22 cellular contexts compared by ENCODE assay signal in genomic region chr14:96574171-96574632, GRCh38.
A peak's percentile ranks its signal among the peaks of the same experiment; 100 is the strongest.
DNase-seq lines count a peak whose midpoint lies in the region; ATAC-seq, FAIRE-seq and TF ChIP-seq lines count a peak whose summit lies in the region.
"Had no signal": no experiment of that assay in that cellular context is flagged by ENCODE, and none has a peak within 500 bp of the region (broad histone marks: within the 10 kb centered on the region; RNA-seq: fewer than 3 reads in every experiment).

No MANE protein-coding gene starts in this region.

- DNase-seq in A673 (ENCODE audit: low spot score) = no peak
- DNase-seq in astrocyte (ENCODE audit: low read depth) = no peak
- DNase-seq in head of caudate nucleus = no peak
- DNase-seq: activated CD4-positive, CD25-positive, alpha-beta regulatory T cell treated with anti-CD3 and anti-CD28 coated beads, Interleukin-2, amount 50 U/mL, for 72 hours; activated naive CD4-positive, alpha-beta T cell treated with anti-CD3 and anti-CD28 coated beads, Interleukin-2, amount 10 ng/mL, durations not matched to agents 7 days and 5 days; activated T-cell treated with anti-CD3 and anti-CD28 coated beads, Interleukin-2, amount 50 U/mL, for 4 hours; GDM1; GOT3; natural killer cell; sigmoid colon; stimulated activated naive CD8-positive, alpha-beta T cell treated with anti-CD3 and anti-CD28 coated beads, Interleukin-15, Interleukin-2, amounts not matched to agents 100 U/mL and 50 U/mL, for 24 hours; T1000; tibial artery had no signal

- H3K36me3 ChIP-seq in A673 (ENCODE audit: insufficient read depth, low read length, poor library complexity, severe bottlenecking) (peaks cover 5% of the 10 kb centered on the region), HEK293 (ENCODE audit: control insufficient read depth in 2 of 2, insufficient read depth in 1 of 2, low read length in 2 of 2) (peaks cover 0 to 21% of the 10 kb centered on the region in 2 experiments; a peak in 1 of 3 replicates), astrocyte (ENCODE audit: insufficient read depth, low read length) (no peaks in the 10 kb centered on the region), iPS-20b (ENCODE audit: insufficient read depth, low read depth, low read length) (no peaks in the 10 kb centered on the region; the same call in 1 of the 2 replicates)

- intact Hi-C loops in A673 (cut with micrococcal nuclease; ENCODE audit: unreplicated experiment) (no loop called here), head of caudate nucleus (cut with DNase I) (no loop called here)

- no peak overlapping the region for H3K4me3 Mint-ChIP-seq in astrocyte (ENCODE audit: unreplicated experiment)
- H3K4me3 Mint-ChIP-seq: activated naive CD4-positive, alpha-beta T cell treated with anti-CD3 and anti-CD28 coated beads, Interleukin-2, amount 10 ng/mL, durations not matched to agents 7 days and 5 days; activated T-cell treated with anti-CD3 and anti-CD28 coated beads, Interleukin-2, amount 50 U/mL, for 4 hours; natural killer cell had no signal

- no peak overlapping the region for H3K4me3 ChIP-seq in A673 (ENCODE audit: low read depth, low read length, poor library complexity, severe bottlenecking)
- no peak overlapping the region for H3K4me3 ChIP-seq in HEK293 (ENCODE audit: low read depth, low read length)
- no peak overlapping the region for H3K4me3 ChIP-seq in astrocyte (ENCODE audit: insufficient read depth, low read depth, low read length)
- H3K4me3 ChIP-seq in iPS-20b (ENCODE audit: low read length) = no peak overlapping the region
- H3K4me3 ChIP-seq: sigmoid colon, tibial artery had no signal

- H3K9ac ChIP-seq in astrocyte (ENCODE audit: low read length) (peak overlapping the region; percentile 21), iPS-20b (ENCODE audit: low read depth, low read length) (peak overlapping the region; percentile 17; the same call in 1 of the 2 replicates)
- H3K9ac ChIP-seq: parathyroid adenoma had no signal

- H3K4me1 Mint-ChIP-seq in astrocyte (ENCODE audit: low read depth, unreplicated experiment) = peaks cover 14% of the 10 kb centered on the region

- peak overlapping the region; percentile 59 for H3K4me2 ChIP-seq in astrocyte (ENCODE audit: low read length)

- POLR2A ChIA-PET in A673 (lab: Charles Lee; ENCODE audit: low non-redundant PET) = no interaction called here
- POLR2A ChIA-PET in HEK293 (lab: Yijun Ruan, JAX) = no interaction called here

- no peaks in the 10 kb centered on the region for H3K27me3 Mint-ChIP-seq in astrocyte (ENCODE audit: low read depth, unreplicated experiment)
- H3K27me3 Mint-ChIP-seq: activated naive CD4-positive, alpha-beta T cell treated with anti-CD3 and anti-CD28 coated beads, Interleukin-2, amount 10 ng/mL, durations not matched to agents 7 days and 5 days had no signal

- CTCF ChIA-PET in A673 (lab: Charles Lee) (interaction anchor here (1.1 kb wide), 1 partner anchor 10 kb away, joined by 4 read pairs; no protein-coding TSS in a partner anchor), HEK293 (lab: Yijun Ruan, JAX) (interaction anchor here (0.6 kb wide), 1 partner anchor 166 kb away, joined by 3 read pairs; no protein-coding TSS in a partner anchor)

- no TSS peak for BruUV-seq in A673 (replicated peaks; lab: Mats Ljungman, UMichigan)

- no peak overlapping the region for H2AFZ ChIP-seq in astrocyte (ENCODE audit: low read depth, low read length)
- H2AFZ ChIP-seq: parathyroid adenoma had no signal

- no peak for FAIRE-seq in astrocyte (lab: Jason Lieb, UNC)
- FAIRE-seq: endothelial cell of umbilical vein, HTR-8/SVneo had no signal

- ATAC-seq in HG03025 (IDR thresholded peaks at IDR 0.05; ENCODE audit: low FRiP score, unreplicated experiment) (no peak), GM21390 (IDR thresholded peaks at IDR 0.05; ENCODE audit: unreplicated experiment) (no peak), HG03039 (IDR thresholded peaks at IDR 0.05; ENCODE audit: unreplicated experiment) (no peak)
- ATAC-seq: activated T-cell treated with anti-CD3 and anti-CD28 coated beads, Interleukin-2, amount 50 U/mL, for 4 hours; natural killer cell; stimulated activated naive CD8-positive, alpha-beta T cell treated with anti-CD3 and anti-CD28 coated beads, Interleukin-15, Interleukin-2, amounts not matched to agents 100 U/mL and 50 U/mL, for 24 hours had no signal

- H4K20me1 ChIP-seq in astrocyte (ENCODE audit: insufficient read depth, low read length) = peaks cover 25% of the 10 kb centered on the region

- no peaks in the 10 kb centered on the region for H3K9me3 Mint-ChIP-seq in astrocyte (ENCODE audit: unreplicated experiment)
- H3K9me3 Mint-ChIP-seq: activated naive CD4-positive, alpha-beta T cell treated with anti-CD3 and anti-CD28 coated beads, Interleukin-2, amount 10 ng/mL, durations not matched to agents 7 days and 5 days; activated T-cell treated with anti-CD3 and anti-CD28 coated beads, Interleukin-2, amount 50 U/mL, for 4 hours; natural killer cell had no signal

- H3K27ac ChIP-seq in A673 (ENCODE audit: low read depth, low read length, poor library complexity, severe bottlenecking) (peak overlapping the region; percentile 18), HEK293 (ENCODE audit: extremely low read depth, low read depth, low read length) (no peak overlapping the region), astrocyte (ENCODE audit: low read depth, low read length) (peak overlapping the region; percentile 49), iPS-20b (ENCODE audit: low read length) (peak overlapping the region; percentile 7)
- H3K27ac ChIP-seq: parathyroid adenoma, RWPE1, tibial artery had no signal

- no peaks in the 10 kb centered on the region for H3K9me3 ChIP-seq in A673 (ENCODE audit: low read depth, low read length, poor library complexity, severe bottlenecking)
- H3K9me3 ChIP-seq in HEK293 (ENCODE audit: control insufficient read depth, insufficient read depth, low read depth, low read length) = no peaks in the 10 kb centered on the region
- H3K9me3 ChIP-seq in astrocyte (ENCODE audit: insufficient read depth, low read depth, low read length) = no peaks in the 10 kb centered on the region
- H3K9me3 ChIP-seq in iPS-20b (ENCODE audit: insufficient read depth, low read depth, low read length) = no peaks in the 10 kb centered on the region
- H3K9me3 ChIP-seq: sigmoid colon, tibial artery had no signal

- H3K4me1 ChIP-seq in A673 (ENCODE audit: insufficient read depth, low read length, poor library complexity, severe bottlenecking) = peaks cover 27% of the 10 kb centered on the region
- peaks cover 20% of the 10 kb centered on the region for H3K4me1 ChIP-seq in HEK293 (ENCODE audit: control insufficient read depth, insufficient read depth, low read length)
- peaks cover 13% of the 10 kb centered on the region for H3K4me1 ChIP-seq in astrocyte (ENCODE audit: insufficient read depth, low read length)
- H3K4me1 ChIP-seq in iPS-20b (ENCODE audit: insufficient read depth, low read length) = peaks cover 15% of the 10 kb centered on the region

- no peaks in the 10 kb centered on the region for H3K79me2 ChIP-seq in astrocyte (ENCODE audit: insufficient read depth, low read length)
- H3K79me2 ChIP-seq: parathyroid adenoma had no signal

- H3K36me3 Mint-ChIP-seq in astrocyte (ENCODE audit: low read depth, unreplicated experiment) = peaks cover 2% of the 10 kb centered on the region
- H3K36me3 Mint-ChIP-seq: natural killer cell had no signal

- H3K27me3 ChIP-seq in A673 (replicated peaks; ENCODE audit: insufficient read depth, low read depth, low read length, poor library complexity) = no peaks in the 10 kb centered on the region
- H3K27me3 ChIP-seq in astrocyte (ENCODE audit: insufficient read depth, low read length) = no peaks in the 10 kb centered on the region
- H3K27me3 ChIP-seq in iPS-20b (ENCODE audit: insufficient read depth, low read length) = no peaks in the 10 kb centered on the region
- H3K27me3 ChIP-seq: sigmoid colon, tibial artery had no signal

- no peak overlapping the region for H3K27ac Mint-ChIP-seq in astrocyte (ENCODE audit: unreplicated experiment)
- H3K27ac Mint-ChIP-seq: activated naive CD4-positive, alpha-beta T cell treated with anti-CD3 and anti-CD28 coated beads, Interleukin-2, amount 10 ng/mL, durations not matched to agents 7 days and 5 days; natural killer cell had no signal

- TF ChIP-seq CTCF in A673 (conservative IDR thresholded peaks at IDR 0.05; ENCODE audit: low read depth, low read length) (no peak), HEK293 (tag by site-specific recombination; IDR thresholded peaks at IDR 0.05) (no peak), astrocyte (IDR thresholded peaks at IDR 0.05; ENCODE audit: insufficient read depth, low read depth, low read length) (no peak)

TF ChIP-seq in HEK293, 187 proteins besides CTCF, POLR2A, EP300 and RAD21:
- TF ChIP-seq ZSCAN30 (tag by site-specific recombination; IDR thresholded peaks at IDR 0.05) (no peak), ZNF335 (tag by site-specific recombination; conservative IDR thresholded peaks at IDR 0.05) (0 out of 2 replicates have a peak, but pooled peaks have one; percentile 40), ZNF677 (tag by site-specific recombination; IDR thresholded peaks at IDR 0.05) (no peak)
